10 cellular contexts compared by ENCODE assay signal in genomic region chr7:73830872-73831655, GRCh38. TPM values are rescaled to one million over a fixed set of nuclear protein-coding genes. Genes with fewer than 3 reads are reported as not detected.
DNase-seq lines count a peak whose midpoint lies in the region; TF ChIP-seq lines count a peak whose summit lies in the region.
"Had no signal": no experiment of that assay in that cellular context is flagged by ENCODE, and none has a peak within 500 bp of the region (broad histone marks: within the 10 kb centered on the region; RNA-seq: fewer than 3 reads in every experiment).

A gene with protein sequence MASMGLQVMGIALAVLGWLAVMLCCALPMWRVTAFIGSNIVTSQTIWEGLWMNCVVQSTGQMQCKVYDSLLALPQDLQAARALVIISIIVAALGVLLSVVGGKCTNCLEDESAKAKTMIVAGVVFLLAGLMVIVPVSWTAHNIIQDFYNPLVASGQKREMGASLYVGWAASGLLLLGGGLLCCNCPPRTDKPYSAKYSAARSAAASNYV (plus strand): TSS chr7:73830996. CDS start chr7:73831202, 206 bp downstream.

- POLR2A ChIA-PET in HEK293 (lab: Yijun Ruan, JAX): no interaction called here

- DNase-seq in NCI-H774 (lab: John Stamatoyannopoulos, UW) (peak; percentile 70), glomerular visceral epithelial cell (ENCODE audit: extremely low spot score) (peak; percentile 83), prostate gland (ENCODE audit: low spot score) (peak; percentile 97), NOMO-1 treated with dmso at 0.1 percent for 144 hours (lab: John Stamatoyannopoulos, UW; ENCODE audit: unreplicated experiment) (no peak), NCI-H82 treated with DMSO at 0.1 percent for 48 hours (lab: John Stamatoyannopoulos, UW; ENCODE audit: unreplicated experiment) (no peak), immature natural killer cell (no peak)
- DNase-seq in activated naive CD8-positive, alpha-beta T cell treated with anti-CD3 and anti-CD28 coated beads for 36 hours: no peak
- DNase-seq: substantia nigra had no signal

- H3K27ac Mint-ChIP-seq in activated naive CD8-positive, alpha-beta T cell treated with anti-CD3 and anti-CD28 coated beads for 36 hours: no peak within 1 kb of the TSS
- no peak within 1 kb of the TSS for H3K27ac Mint-ChIP-seq in immature natural killer cell

- H3K36me3 Mint-ChIP-seq in activated naive CD8-positive, alpha-beta T cell treated with anti-CD3 and anti-CD28 coated beads for 36 hours: no peaks in the 10 kb centered on the region
- no peaks in the 10 kb centered on the region for H3K36me3 Mint-ChIP-seq in immature natural killer cell

- intact Hi-C loops in prostate gland (cut with DNase I): no loop called here

- CTCF ChIA-PET in HEK293 (lab: Yijun Ruan, JAX): interaction anchor here (0.8 kb wide), 1 partner anchor 126 kb away, joined by 3 read pairs; no protein-coding TSS in a partner anchor

- H3K36me3 ChIP-seq in HEK293 (ENCODE audit: control insufficient read depth in 2 of 2, insufficient read depth in 1 of 2, low read length in 2 of 2): no peaks in the 10 kb centered on the region
- H3K36me3 ChIP-seq in prostate gland: no peaks in the 10 kb centered on the region

- H3K27ac ChIP-seq in HEK293 (ENCODE audit: extremely low read depth, low read depth, low read length) (0 out of 2 replicates have a peak within 1 kb of the TSS, but pooled peaks have one; percentile 24), prostate gland (peak within 1 kb of the TSS; percentile 90 to 95)

- 41% methylated on average over 44 of the region's 44 CpGs for WGBS in prostate gland

- peaks cover 14% of the 10 kb centered on the region for H3K4me1 ChIP-seq in HEK293 (ENCODE audit: control insufficient read depth, insufficient read depth, low read length)
- peaks cover 32% of the 10 kb centered on the region for H3K4me1 ChIP-seq in prostate gland (replicated peaks)

- peaks cover 18% of the 10 kb centered on the region for H3K27me3 Mint-ChIP-seq in activated naive CD8-positive, alpha-beta T cell treated with anti-CD3 and anti-CD28 coated beads for 36 hours
- H3K27me3 Mint-ChIP-seq in immature natural killer cell (ENCODE audit: low read depth in 3 of 3): peaks cover 6 to 13% (median 11%) of the 10 kb centered on the region in 3 donors

- H3K4me1 Mint-ChIP-seq in activated naive CD8-positive, alpha-beta T cell treated with anti-CD3 and anti-CD28 coated beads for 36 hours: peaks cover 22% of the 10 kb centered on the region
- H3K4me1 Mint-ChIP-seq in immature natural killer cell: peaks cover 7 to 25% of the 10 kb centered on the region in 2 donors

- TF ChIP-seq CTCF in HEK293 (tag by site-specific recombination; IDR thresholded peaks at IDR 0.05) (no peak), prostate gland (IDR thresholded peaks at IDR 0.05) (no peak)

- no peaks in the 10 kb centered on the region for H3K27me3 ChIP-seq in prostate gland (replicated peaks; ENCODE audit: insufficient read depth)

- no peaks in the 10 kb centered on the region for H3K9me3 ChIP-seq in HEK293 (ENCODE audit: control insufficient read depth, insufficient read depth, low read depth, low read length)
- H3K9me3 ChIP-seq in prostate gland: no peaks in the 10 kb centered on the region

- TF ChIP-seq POLR2A in prostate gland (IDR thresholded peaks at IDR 0.05): peak; percentile 92

- H3K4me3 Mint-ChIP-seq in activated naive CD8-positive, alpha-beta T cell treated with anti-CD3 and anti-CD28 coated beads for 36 hours: no peak within 1 kb of the TSS
- no peak within 1 kb of the TSS for H3K4me3 Mint-ChIP-seq in immature natural killer cell

- peak within 1 kb of the TSS; percentile 13 for H3K4me3 ChIP-seq in HEK293 (ENCODE audit: low read depth, low read length)
- H3K4me3 ChIP-seq in prostate gland: peak within 1 kb of the TSS; percentile 49 to 61

- H3K9me3 Mint-ChIP-seq in activated naive CD8-positive, alpha-beta T cell treated with anti-CD3 and anti-CD28 coated beads for 36 hours: no peaks in the 10 kb centered on the region
- H3K9me3 Mint-ChIP-seq in immature natural killer cell: no peaks in the 10 kb centered on the region

TF ChIP-seq in HEK293, 187 proteins besides CTCF, POLR2A, EP300 and RAD21:
- TF ChIP-seq, protein P1, sequence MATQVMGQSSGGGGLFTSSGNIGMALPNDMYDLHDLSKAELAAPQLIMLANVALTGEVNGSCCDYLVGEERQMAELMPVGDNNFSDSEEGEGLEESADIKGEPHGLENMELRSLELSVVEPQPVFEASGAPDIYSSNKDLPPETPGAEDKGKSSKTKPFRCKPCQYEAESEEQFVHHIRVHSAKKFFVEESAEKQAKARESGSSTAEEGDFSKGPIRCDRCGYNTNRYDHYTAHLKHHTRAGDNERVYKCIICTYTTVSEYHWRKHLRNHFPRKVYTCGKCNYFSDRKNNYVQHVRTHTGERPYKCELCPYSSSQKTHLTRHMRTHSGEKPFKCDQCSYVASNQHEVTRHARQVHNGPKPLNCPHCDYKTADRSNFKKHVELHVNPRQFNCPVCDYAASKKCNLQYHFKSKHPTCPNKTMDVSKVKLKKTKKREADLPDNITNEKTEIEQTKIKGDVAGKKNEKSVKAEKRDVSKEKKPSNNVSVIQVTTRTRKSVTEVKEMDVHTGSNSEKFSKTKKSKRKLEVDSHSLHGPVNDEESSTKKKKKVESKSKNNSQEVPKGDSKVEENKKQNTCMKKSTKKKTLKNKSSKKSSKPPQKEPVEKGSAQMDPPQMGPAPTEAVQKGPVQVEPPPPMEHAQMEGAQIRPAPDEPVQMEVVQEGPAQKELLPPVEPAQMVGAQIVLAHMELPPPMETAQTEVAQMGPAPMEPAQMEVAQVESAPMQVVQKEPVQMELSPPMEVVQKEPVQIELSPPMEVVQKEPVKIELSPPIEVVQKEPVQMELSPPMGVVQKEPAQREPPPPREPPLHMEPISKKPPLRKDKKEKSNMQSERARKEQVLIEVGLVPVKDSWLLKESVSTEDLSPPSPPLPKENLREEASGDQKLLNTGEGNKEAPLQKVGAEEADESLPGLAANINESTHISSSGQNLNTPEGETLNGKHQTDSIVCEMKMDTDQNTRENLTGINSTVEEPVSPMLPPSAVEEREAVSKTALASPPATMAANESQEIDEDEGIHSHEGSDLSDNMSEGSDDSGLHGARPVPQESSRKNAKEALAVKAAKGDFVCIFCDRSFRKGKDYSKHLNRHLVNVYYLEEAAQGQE (tag by site-specific recombination; IDR thresholded peaks at IDR 0.05): peak; percentile 90
- no peak for TF ChIP-seq SP3 (tag by site-specific recombination; IDR thresholded peaks at IDR 0.05)
- no peak for TF ChIP-seq ZNF292 (tag by site-specific recombination; IDR thresholded peaks at IDR 0.05; ENCODE audit: borderline replicate concordance, low read depth)

RNA-seq across cellular contexts. Expression of the gene that starts here (rescaled TPM):
- total RNA-seq in prostate gland: 100 to 1,000 TPM; 162 to 216 TPM
- total RNA-seq in activated naive CD8-positive, alpha-beta T cell treated with anti-CD3 and anti-CD28 coated beads for 36 hours: under 1 TPM; 0.12 to 0.33 TPM
- polyA plus RNA-seq in immature natural killer cell: not detected
- polyA plus RNA-seq: right cardiac atrium had no signal

Comparison
In these comparisons a context has a peak if more than half of its experiments do, and no peak if none do; other contexts are left out.
1. RNA of the gene that starts here (total RNA-seq): 162 to 216 TPM in prostate gland; 0.12 to 0.33 TPM in activated naive CD8-positive, alpha-beta T cell treated with anti-CD3 and anti-CD28 coated beads for 36 hours; every median in the first group is over 100 times any median in the second.
2. DNase-seq: peak in NCI-H774 (single experiment), glomerular visceral epithelial cell (single experiment) and prostate gland (single experiment); none in NOMO-1 treated with dmso at 0.1 percent for 144 hours (single experiment), activated naive CD8-positive, alpha-beta T cell treated with anti-CD3 and anti-CD28 coated beads for 36 hours (single experiment), NCI-H82 treated with DMSO at 0.1 percent for 48 hours (single experiment) and immature natural killer cell (0 of 3).